31 cellular contexts compared by ENCODE assay signal in the genomic region with DNA sequence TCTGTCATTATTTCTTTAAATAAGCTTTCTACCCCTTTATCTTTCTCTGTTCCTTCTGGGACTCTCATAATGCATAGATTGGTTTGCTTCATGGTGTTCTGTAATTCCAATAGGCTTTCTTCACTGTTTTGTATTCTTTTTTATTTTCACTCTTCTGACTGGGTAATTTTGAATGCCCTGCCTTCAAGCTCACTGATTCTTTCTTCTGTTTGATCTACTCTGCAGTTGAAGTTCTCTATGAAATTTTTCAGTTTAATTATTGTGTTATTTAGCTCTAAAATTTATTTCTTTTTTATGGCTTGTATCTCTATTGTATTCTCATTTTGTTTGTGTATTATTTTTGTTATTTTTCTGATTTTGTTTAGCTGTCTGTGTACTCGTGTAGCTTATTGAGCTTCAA.
DNase-seq lines count a peak whose midpoint lies in the region; ATAC-seq and TF ChIP-seq lines count a peak whose summit lies in the region.
"Had no signal": no experiment of that assay in that cellular context is flagged by ENCODE, and none has a peak within 500 bp of the region (broad histone marks: within the 10 kb centered on the region; RNA-seq: fewer than 3 reads in every experiment).

No MANE protein-coding gene starts in this region.

- no peaks in the 10 kb centered on the region for H3K4me1 ChIP-seq in SK-N-SH (ENCODE audit: control insufficient read depth in 1 of 2, insufficient read depth in 2 of 2, low read depth in 1 of 2, low read length in 1 of 2)
- no peaks in the 10 kb centered on the region for H3K4me1 ChIP-seq in ACC112 (ENCODE audit: control insufficient read depth, insufficient read depth, low read length, unreplicated experiment)
- H3K4me1 ChIP-seq: A549, BE2C, BLaER1, Caco-2 had no signal

- H3K9ac ChIP-seq in SK-N-SH: no peak overlapping the region
- H3K9ac ChIP-seq: BLaER1; BLaER1 treated with 17β-estradiol and CSF1 and Interleukin-3, amounts not matched to agents 10 nM and 100 nM had no signal

- H3K36me3 ChIP-seq in SK-N-SH (replicated peaks in 1 of 2; ENCODE audit: control insufficient read depth in 1 of 2, insufficient read depth in 2 of 2, low read length in 1 of 2) (no peaks in the 10 kb centered on the region), ACC112 (ENCODE audit: insufficient read depth, low read length) (no peaks in the 10 kb centered on the region)
- H3K36me3 ChIP-seq: BE2C; BLaER1; BLaER1 treated with 17β-estradiol and CSF1 and Interleukin-3, amounts not matched to agents 10 nM and 100 nM had no signal

- DNase-seq in SK-N-SH (no peak), HFFc6 (no peak)
- DNase-seq: 8988T; ACHN; AML-193; BE2C; C1 segment of cervical spinal cord; Caco-2; Calu3; CD4-positive, alpha-beta memory T cell; CD4-positive, alpha-beta T cell; CD4-positive, CD25-positive, alpha-beta regulatory T cell; CD8-positive, alpha-beta memory T cell; CD8-positive, alpha-beta T cell; COR-L47; DMS 273 treated with DMSO at 0.1 percent for 48 hours; DMS153; DMS53; DMS79; DMS79 treated with DMSO at 0.1 percent for 48 hours; DND-41; EL had no signal

- CTCF ChIA-PET in SK-N-SH (lab: Yijun Ruan, JAX): no interaction called here

- no peak for TF ChIP-seq EP300 in SK-N-SH (IDR thresholded peaks at IDR 0.05; ENCODE audit: borderline replicate concordance in 1 of 2, low read depth in 1 of 2, low read length in 1 of 2)

- H3K27me3 Mint-ChIP-seq in HFFc6 (ENCODE audit: insufficient read depth): no peaks in the 10 kb centered on the region
- H3K27me3 Mint-ChIP-seq: B cell; CD4-positive, alpha-beta memory T cell; CD4-positive, alpha-beta T cell; CD4-positive, CD25-positive, alpha-beta regulatory T cell had no signal

- no peaks in the 10 kb centered on the region for H3K9me3 ChIP-seq in SK-N-SH
- H3K9me3 ChIP-seq: A549, BE2C, Caco-2 had no signal

- H3K4me3 ChIP-seq in SK-N-SH (ENCODE audit: low read depth in 2 of 2, low read length in 1 of 2) (no peak overlapping the region), ACC112 (ENCODE audit: low read depth, low read length) (no peak overlapping the region)
- H3K4me3 ChIP-seq: A549; BLaER1; BLaER1 treated with 17β-estradiol and CSF1 and Interleukin-3, amounts not matched to agents 10 nM and 100 nM had no signal

- no peaks in the 10 kb centered on the region for H3K9me2 ChIP-seq in SK-N-SH

- H3K4me2 ChIP-seq in SK-N-SH: no peak overlapping the region
- H3K4me2 ChIP-seq: A549; BLaER1; BLaER1 treated with 17β-estradiol and CSF1 and Interleukin-3, amounts not matched to agents 10 nM and 100 nM had no signal

- H3K4me1 Mint-ChIP-seq in HFFc6 (ENCODE audit: low read depth): no peaks in the 10 kb centered on the region
- H3K4me1 Mint-ChIP-seq: B cell; CD14-positive monocyte; CD4-positive, alpha-beta memory T cell; CD4-positive, CD25-positive, alpha-beta regulatory T cell; CD8-positive, alpha-beta memory T cell had no signal

- POLR2A ChIA-PET in SK-N-SH (lab: Yijun Ruan, JAX): no interaction called here

- no peak for TF ChIP-seq RAD21 in SK-N-SH (IDR thresholded peaks at IDR 0.05; ENCODE audit: low read length)

- no peaks in the 10 kb centered on the region for H3K36me3 Mint-ChIP-seq in HFFc6 (ENCODE audit: low read depth)
- H3K36me3 Mint-ChIP-seq: CD14-positive monocyte; CD4-positive, alpha-beta memory T cell; CD4-positive, CD25-positive, alpha-beta regulatory T cell; CD8-positive, alpha-beta memory T cell; CD8-positive, alpha-beta T cell had no signal

- H4K20me1 ChIP-seq in SK-N-SH (ENCODE audit: insufficient read depth): no peaks in the 10 kb centered on the region
- H4K20me1 ChIP-seq: BLaER1; BLaER1 treated with 17β-estradiol and CSF1 and Interleukin-3, amounts not matched to agents 10 nM and 100 nM had no signal

- H3K27ac Mint-ChIP-seq in HFFc6: no peak overlapping the region
- H3K27ac Mint-ChIP-seq: B cell; CD14-positive monocyte; CD4-positive, alpha-beta memory T cell; CD4-positive, alpha-beta T cell; CD4-positive, CD25-positive, alpha-beta regulatory T cell; CD8-positive, alpha-beta memory T cell; CD8-positive, alpha-beta T cell had no signal

- H3K27me3 ChIP-seq in SK-N-SH (ENCODE audit: insufficient read depth): no peaks in the 10 kb centered on the region
- no peaks in the 10 kb centered on the region for H3K27me3 ChIP-seq in ACC112 (ENCODE audit: insufficient read depth, low read length)
- H3K27me3 ChIP-seq: BE2C; BLaER1; BLaER1 treated with 17β-estradiol and CSF1 and Interleukin-3, amounts not matched to agents 10 nM and 100 nM had no signal

- no peak overlapping the region for H3K4me3 Mint-ChIP-seq in HFFc6
- H3K4me3 Mint-ChIP-seq: B cell; CD14-positive monocyte; CD4-positive, alpha-beta memory T cell; CD4-positive, alpha-beta T cell; CD4-positive, CD25-positive, alpha-beta regulatory T cell; CD8-positive, alpha-beta T cell had no signal

- TF ChIP-seq CTCF in SK-N-SH (IDR thresholded peaks at IDR 0.05) (no peak), HFFc6 (IDR thresholded peaks at IDR 0.05) (no peak)

- no peak for ATAC-seq in SK-N-SH treated with all-trans-retinoic acid at 6 μM for 48 hours
- ATAC-seq: A549; CD8-positive, alpha-beta T cell had no signal

- no peaks in the 10 kb centered on the region for H3K79me2 ChIP-seq in SK-N-SH (ENCODE audit: insufficient read depth)
- H3K79me2 ChIP-seq in ACC112 (ENCODE audit: control insufficient read depth, insufficient read depth, low read length, unreplicated experiment): no peaks in the 10 kb centered on the region

- H3K9me3 Mint-ChIP-seq in HFFc6: peaks cover 24% of the 10 kb centered on the region

- no peak overlapping the region for H2AFZ ChIP-seq in SK-N-SH (ENCODE audit: low read depth)
- peak overlapping the region; percentile 22 for H2AFZ ChIP-seq in ACC112 (ENCODE audit: low read length, unreplicated experiment)

- H3F3A ChIP-seq in SK-N-SH (replicated peaks; ENCODE audit: insufficient read depth): no peaks in the 10 kb centered on the region

- 17% methylated on average over 1 of the region's 1 CpG for WGBS in SK-N-SH (ENCODE audit: low lambda C conversion rate)

- H3K27ac ChIP-seq in SK-N-SH (ENCODE audit: low read depth in 2 of 2, low read length in 1 of 2) (no peak overlapping the region), ACC112 (ENCODE audit: low read depth, low read length) (no peak overlapping the region)
- H3K27ac ChIP-seq: 22Rv1; A549; BLaER1; BLaER1 treated with 17β-estradiol and CSF1 and Interleukin-3, amounts not matched to agents 10 nM and 100 nM; C4-2B had no signal

TF ChIP-seq in SK-N-SH treated with all-trans-retinoic acid at 6 μM for 48 hours, 23 proteins besides CTCF, POLR2A, EP300 and RAD21:
- peak; percentile 91 for TF ChIP-seq ZFP30 (CRISPR knock-in tag; IDR thresholded peaks at IDR 0.05)
- TF ChIP-seq, protein P1, sequence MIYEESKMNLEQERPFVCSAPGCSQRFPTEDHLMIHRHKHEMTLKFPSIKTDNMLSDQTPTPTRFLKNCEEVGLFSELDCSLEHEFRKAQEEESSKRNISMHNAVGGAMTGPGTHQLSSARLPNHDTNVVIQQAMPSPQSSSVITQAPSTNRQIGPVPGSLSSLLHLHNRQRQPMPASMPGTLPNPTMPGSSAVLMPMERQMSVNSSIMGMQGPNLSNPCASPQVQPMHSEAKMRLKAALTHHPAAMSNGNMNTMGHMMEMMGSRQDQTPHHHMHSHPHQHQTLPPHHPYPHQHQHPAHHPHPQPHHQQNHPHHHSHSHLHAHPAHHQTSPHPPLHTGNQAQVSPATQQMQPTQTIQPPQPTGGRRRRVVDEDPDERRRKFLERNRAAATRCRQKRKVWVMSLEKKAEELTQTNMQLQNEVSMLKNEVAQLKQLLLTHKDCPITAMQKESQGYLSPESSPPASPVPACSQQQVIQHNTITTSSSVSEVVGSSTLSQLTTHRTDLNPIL (CRISPR knock-in tag; IDR thresholded peaks at IDR 0.05; ENCODE audit: low read depth): no peak

TF ChIP-seq in SK-N-SH, 30 proteins besides CTCF, POLR2A, EP300 and RAD21:
- no peak for TF ChIP-seq TCF12 (IDR thresholded peaks at IDR 0.05)
- TF ChIP-seq, protein P2, sequence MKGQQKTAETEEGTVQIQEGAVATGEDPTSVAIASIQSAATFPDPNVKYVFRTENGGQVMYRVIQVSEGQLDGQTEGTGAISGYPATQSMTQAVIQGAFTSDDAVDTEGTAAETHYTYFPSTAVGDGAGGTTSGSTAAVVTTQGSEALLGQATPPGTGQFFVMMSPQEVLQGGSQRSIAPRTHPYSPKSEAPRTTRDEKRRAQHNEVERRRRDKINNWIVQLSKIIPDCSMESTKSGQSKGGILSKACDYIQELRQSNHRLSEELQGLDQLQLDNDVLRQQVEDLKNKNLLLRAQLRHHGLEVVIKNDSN (IDR thresholded peaks at IDR 0.05; ENCODE audit: borderline replicate concordance, low read depth): no peak
- TF ChIP-seq NFIC (IDR thresholded peaks at IDR 0.05; ENCODE audit: borderline replicate concordance): no peak
- no peak for TF ChIP-seq FOXM1 (IDR thresholded peaks at IDR 0.05; ENCODE audit: low read depth)
- TF ChIP-seq ELF1 (IDR thresholded peaks at IDR 0.05): no peak
- no peak for TF ChIP-seq EZH2phosphoT487 (IDR thresholded peaks at IDR 0.05; ENCODE audit: borderline replicate concordance, low read depth)
TF ChIP-seq in SK-N-SH: peak in this region for 0.
